Comparison of ENCODE assay signal across 1 cellular context in the genomic region with DNA sequence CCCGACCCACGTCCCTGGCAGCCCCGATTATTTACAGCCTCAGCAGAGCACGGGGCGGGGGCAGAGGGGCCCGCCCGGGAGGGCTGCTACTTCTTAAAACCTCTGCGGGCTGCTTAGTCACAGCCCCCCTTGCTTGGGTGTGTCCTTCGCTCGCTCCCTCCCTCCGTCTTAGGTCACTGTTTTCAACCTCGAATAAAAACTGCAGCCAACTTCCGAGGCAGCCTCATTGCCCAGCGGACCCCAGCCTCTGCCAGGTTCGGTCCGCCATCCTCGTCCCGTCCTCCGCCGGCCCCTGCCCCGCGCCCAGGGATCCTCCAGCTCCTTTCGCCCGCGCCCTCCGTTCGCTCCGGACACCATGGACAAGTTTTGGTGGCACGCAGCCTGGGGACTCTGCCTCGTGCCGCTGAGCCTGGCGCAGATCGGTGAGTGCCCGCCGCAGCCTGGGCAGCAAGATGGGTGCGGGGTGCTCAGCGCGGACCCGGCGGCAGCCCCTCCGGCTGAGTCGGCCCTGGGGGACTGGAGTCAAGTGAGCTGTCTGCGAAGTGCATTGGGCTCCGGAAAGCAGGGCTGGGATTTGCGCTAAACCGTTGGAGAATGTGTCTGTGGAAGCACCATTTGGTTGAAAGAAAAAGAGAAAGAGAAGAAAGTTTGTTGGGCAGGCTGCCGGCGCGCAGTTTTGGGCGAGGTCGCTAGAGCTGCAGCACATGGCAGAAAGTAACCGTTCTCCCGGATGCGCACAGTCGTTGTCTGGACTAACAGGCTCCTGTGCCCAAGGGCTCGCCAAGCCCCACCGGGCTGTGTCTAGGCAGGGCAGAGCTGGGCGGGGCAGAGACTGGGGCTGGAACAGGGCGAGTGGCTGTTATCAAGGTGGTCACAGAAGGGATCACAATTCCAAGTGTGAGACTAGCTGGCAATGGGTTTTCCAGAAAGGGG.
TF ChIP-seq lines count a peak whose summit lies in the region.

A gene (plus strand): TSS at position 223 of the 933 bp plus-strand sequence. CDS start 133 bp downstream, at position 356.

TF ChIP-seq in A549, 52 proteins besides CTCF, POLR2A, EP300 and RAD21 (continued from another document):
- TF ChIP-seq, protein P1, sequence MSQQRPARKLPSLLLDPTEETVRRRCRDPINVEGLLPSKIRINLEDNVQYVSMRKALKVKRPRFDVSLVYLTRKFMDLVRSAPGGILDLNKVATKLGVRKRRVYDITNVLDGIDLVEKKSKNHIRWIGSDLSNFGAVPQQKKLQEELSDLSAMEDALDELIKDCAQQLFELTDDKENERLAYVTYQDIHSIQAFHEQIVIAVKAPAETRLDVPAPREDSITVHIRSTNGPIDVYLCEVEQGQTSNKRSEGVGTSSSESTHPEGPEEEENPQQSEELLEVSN (IDR thresholded peaks at IDR 0.05; ENCODE audit: borderline replicate concordance, low read depth): no peak; the same call in none of the 2 replicates
- TF ChIP-seq RCOR1 (IDR thresholded peaks at IDR 0.05; ENCODE audit: low read depth, low read length) (no peak), SREBF2 (IDR thresholded peaks at IDR 0.05) (no peak), ZNF302 (CRISPR knock-in tag; IDR thresholded peaks at IDR 0.05) (no peak), TP53 (CRISPR knock-in tag; IDR thresholded peaks at IDR 0.05) (no peak), MAZ (IDR thresholded peaks at IDR 0.05; ENCODE audit: borderline replicate concordance, low read depth, low read length) (no peak), EHMT2 (IDR thresholded peaks at IDR 0.05; ENCODE audit: low read depth) (no peak), GATA3 (IDR thresholded peaks at IDR 0.05; ENCODE audit: borderline replicate concordance) (no peak; the same call in 1 of the 2 replicates), ZSCAN20 (CRISPR knock-in tag; IDR thresholded peaks at IDR 0.05) (no peak), KDM1A (IDR thresholded peaks at IDR 0.05; ENCODE audit: low read depth) (no peak), NR3C1 (IDR thresholded peaks at IDR 0.05) (no peak), HOXB13 (CRISPR knock-in tag; IDR thresholded peaks at IDR 0.05; ENCODE audit: low read depth) (no peak)
